ENCODE assay signal across 14 cellular contexts in genomic region chr7:76011437-76011836, GRCh38. TPM values are rescaled to one million over a fixed set of nuclear protein-coding genes. Genes with fewer than 3 reads are reported as not detected.
DNase-seq lines count a peak whose midpoint lies in the region; ATAC-seq and TF ChIP-seq lines count a peak whose summit lies in the region.
"Had no signal": no experiment of that assay in that cellular context is flagged by ENCODE, and none has a peak within 500 bp of the region (broad histone marks: within the 10 kb centered on the region; RNA-seq: fewer than 3 reads in every experiment).

No MANE protein-coding gene starts in this region.

- peak; percentile 5 for DNase-seq in CD14-positive monocyte (ENCODE audit: low spot score)
- DNase-seq in adipocyte (ENCODE audit: low read depth), result peak; percentile 91
- DNase-seq in heart right ventricle, result peak; percentile 54 to 77
- DNase-seq in psoas muscle, result peak; percentile 53 to 78
- no peak for DNase-seq in Ammon's horn (ENCODE audit: low spot score)
- DNase-seq in GM10266 (ENCODE audit: extremely low spot score), result no peak
- no peak for DNase-seq in GDM1 (lab: John Stamatoyannopoulos, UW)
- DNase-seq: activated naive CD8-positive, alpha-beta T cell treated with anti-CD3 and anti-CD28 coated beads, Interleukin-2, amount 50 U/mL, for 24 hours; DMS53; head of caudate nucleus; NCI-H2081; SHP77 had no signal

- no peak overlapping the region for H3K4me3 Mint-ChIP-seq in CD14-positive monocyte
- H3K4me3 Mint-ChIP-seq: activated naive CD8-positive, alpha-beta T cell treated with anti-CD3 and anti-CD28 coated beads, Interleukin-2, amount 50 U/mL, for 24 hours had no signal

- peak overlapping the region; percentile 14 to 81 (median 60) for H3K27ac ChIP-seq in heart right ventricle
- peak overlapping the region; percentile 41 for H3K27ac ChIP-seq in psoas muscle
- H3K27ac ChIP-seq: neutrophil had no signal

- H3K36me3 Mint-ChIP-seq in CD14-positive monocyte, result peaks cover 52 to 70% of the 10 kb centered on the region in 2 donors

- peak overlapping the region; percentile 63 for H3K4me3 ChIP-seq in adipocyte (ENCODE audit: low read length)
- peak overlapping the region in 2 of 10 donors; percentile 1 to 2 for H3K4me3 ChIP-seq in heart right ventricle
- peak overlapping the region; percentile 30 for H3K4me3 ChIP-seq in psoas muscle

- no peaks in the 10 kb centered on the region for H3K9me3 Mint-ChIP-seq in CD14-positive monocyte
- H3K9me3 Mint-ChIP-seq: activated naive CD8-positive, alpha-beta T cell treated with anti-CD3 and anti-CD28 coated beads, Interleukin-2, amount 50 U/mL, for 24 hours had no signal

- intact Hi-C loops in CD14-positive monocyte (cut with micrococcal nuclease), result no loop called here
- intact Hi-C loops in heart right ventricle (cut with DNase I), result loop anchor here in 1 of 10 donors (5.0 kb wide), 1 partner anchor 44 kb away; no protein-coding TSS in a partner anchor
- intact Hi-C loops in psoas muscle (cut with DNase I), result no loop called here

- H3K9ac ChIP-seq in adipocyte (ENCODE audit: low read length), result peak overlapping the region; percentile 52

- H3K27me3 ChIP-seq in adipocyte (replicated peaks; ENCODE audit: control insufficient read depth, insufficient read depth, low read length) (no peaks in the 10 kb centered on the region), heart right ventricle (no peaks in the 10 kb centered on the region), psoas muscle (ENCODE audit: insufficient read depth in 3 of 3, low read length in 2 of 3) (no peaks in the 10 kb centered on the region)
- H3K27me3 ChIP-seq: neutrophil had no signal

- no peaks in the 10 kb centered on the region for H3K9me3 ChIP-seq in adipocyte (ENCODE audit: control insufficient read depth, low read length)
- no peaks in the 10 kb centered on the region for H3K9me3 ChIP-seq in heart right ventricle
- no peaks in the 10 kb centered on the region for H3K9me3 ChIP-seq in psoas muscle
- H3K9me3 ChIP-seq: neutrophil had no signal

- peak overlapping the region in 1 of 7 donors; percentile 13 for H3K27ac Mint-ChIP-seq in CD14-positive monocyte
- H3K27ac Mint-ChIP-seq: activated naive CD8-positive, alpha-beta T cell treated with anti-CD3 and anti-CD28 coated beads, Interleukin-2, amount 50 U/mL, for 24 hours had no signal

- WGBS in heart right ventricle, 2 donors, result 22 to 28% methylated on average over 8 of the region's 8 CpGs
- 45 to 50% (median 48%) methylated on average over 8 of the region's 8 CpGs for WGBS in psoas muscle, 3 donors

- H3K4me1 Mint-ChIP-seq in CD14-positive monocyte, result peaks cover 24% of the 10 kb centered on the region

- peaks cover 18% of the 10 kb centered on the region for H3K4me1 ChIP-seq in adipocyte (ENCODE audit: control insufficient read depth, insufficient read depth, low read length)
- H3K4me1 ChIP-seq in heart right ventricle, result peaks cover 0 to 40% (median 27%) of the 10 kb centered on the region in 9 donors
- H3K4me1 ChIP-seq in psoas muscle, result peaks cover 22% of the 10 kb centered on the region

- H3K27me3 Mint-ChIP-seq in CD14-positive monocyte (ENCODE audit: low read depth in 3 of 3), result peaks cover 0 to 6% (median 2%) of the 10 kb centered on the region in 3 donors

- ATAC-seq in heart right ventricle (peak; percentile 83 to 94 (median 90)), psoas muscle (peak in 3 of 4 donors; percentile 26 to 59 (median 32)), HG02885 (IDR thresholded peaks at IDR 0.05; ENCODE audit: poor library complexity, unreplicated experiment) (no peak)
- ATAC-seq: activated naive CD8-positive, alpha-beta T cell treated with anti-CD3 and anti-CD28 coated beads, Interleukin-2, amount 50 U/mL, for 24 hours had no signal

- TF ChIP-seq CTCF in CD14-positive monocyte (IDR thresholded peaks at IDR 0.05), result no peak
- TF ChIP-seq CTCF in heart right ventricle (IDR thresholded peaks at IDR 0.05), result no peak
- TF ChIP-seq CTCF in psoas muscle (IDR thresholded peaks at IDR 0.05), result no peak
- TF ChIP-seq CTCF in GM10266 (IDR thresholded peaks at IDR 0.05; ENCODE audit: control insufficient read depth, insufficient read depth, low read depth, missing control alignments), result no peak

- H3K36me3 ChIP-seq in adipocyte (ENCODE audit: control insufficient read depth, insufficient read depth, low read length, severe bottlenecking) (peaks cover 5% of the 10 kb centered on the region), heart right ventricle (peaks cover 0 to 28% (median 0%) of the 10 kb centered on the region in 9 donors), psoas muscle (ENCODE audit: insufficient read depth in 1 of 2, low read depth in 1 of 2) (peaks cover 0 to 22% of the 10 kb centered on the region in 2 donors)

RNA-seq across cellular contexts. Expression of gene TMEM120A, which starts 17.0 kb away (rescaled TPM):
- polyA plus RNA-seq in CD14-positive monocyte (10 to 100 TPM; 65.5 to 76.1 TPM), heart right ventricle (100 to 1,000 TPM; 179 to 220 TPM), psoas muscle (100 to 1,000 TPM; 106 to 185 (median 107) TPM)
- total RNA-seq in heart right ventricle (100 to 1,000 TPM; 132 to 192 (median 149) TPM), psoas muscle (100 to 1,000 TPM in 1 of 4 donors, 10 to 100 TPM in 3; 70.1 to 103 (median 87.1) TPM)

RNA-seq across cellular contexts. Expression of gene STYXL1, which starts 36.4 kb away (rescaled TPM):
- polyA plus RNA-seq in CD14-positive monocyte (10 to 100 TPM; 67.2 to 79.8 TPM), heart right ventricle (10 to 100 TPM; 41.5 to 53.9 TPM), psoas muscle (10 to 100 TPM in 2 of 3 donors, 1 to 10 TPM in 1; 9.5 to 67.5 (median 39.9) TPM)
- total RNA-seq in heart right ventricle (10 to 100 TPM; 11.0 to 30.0 (median 16.9) TPM), psoas muscle (10 to 100 TPM in 3 of 4 donors, 1 to 10 TPM in 1; 6.6 to 42.3 (median 14.1) TPM)

RNA-seq across cellular contexts. Expression of gene MDH2, which starts 36.5 kb away (rescaled TPM):
- 100 to 1,000 TPM; 129 to 162 TPM for polyA plus RNA-seq in CD14-positive monocyte
- 100 to 1,000 TPM; 383 to 686 (median 453) TPM for total RNA-seq in heart right ventricle
- 100 to 1,000 TPM in 1 of 2 donors, 10 to 100 TPM in 1; 66.1 to 252 TPM for polyA plus RNA-seq in heart right ventricle
- total RNA-seq in psoas muscle, result 100 to 1,000 TPM; 483 to 621 (median 527) TPM
- polyA plus RNA-seq in psoas muscle, result 100 to 1,000 TPM; 385 to 453 (median 396) TPM

Comparison
In these comparisons a context has a peak if more than half of its experiments do, and no peak if none do; other contexts are left out.
1. DNase-seq: peak in CD14-positive monocyte (single experiment), adipocyte (single experiment), heart right ventricle (2 of 2) and psoas muscle (2 of 2); none in Ammon's horn (single experiment), GM10266 (single experiment) and GDM1 (single experiment).